Comparison of ENCODE assay signal across 26 cellular contexts in the genomic region with DNA sequence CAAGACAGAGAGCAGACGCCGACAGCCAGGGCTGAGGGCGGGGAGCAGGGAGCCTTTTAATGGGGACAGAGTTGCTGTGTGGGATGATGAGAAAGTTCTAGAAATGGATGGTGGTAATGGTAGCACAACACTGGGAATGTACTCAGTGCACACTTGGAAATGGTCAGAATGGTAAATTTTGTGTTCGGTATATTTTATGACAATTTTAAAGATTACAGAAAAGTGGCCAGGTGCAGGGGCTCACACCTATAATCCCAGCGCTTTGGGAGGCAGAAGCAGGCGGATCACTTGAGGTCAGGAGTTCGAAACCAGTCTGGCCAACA.
DNase-seq lines count a peak whose midpoint lies in the region; FAIRE-seq and TF ChIP-seq lines count a peak whose summit lies in the region.
"Had no signal": no experiment of that assay in that cellular context is flagged by ENCODE, and none has a peak within 500 bp of the region (broad histone marks: within the 10 kb centered on the region; RNA-seq: fewer than 3 reads in every experiment).

No MANE protein-coding gene starts in this region.

- TF ChIP-seq CTCF in PC-9 (conservative IDR thresholded peaks at IDR 0.05), result no peak
- no peak for TF ChIP-seq CTCF in GM13977 (IDR thresholded peaks at IDR 0.05; ENCODE audit: extremely low read depth, insufficient read depth, missing control alignments)

- no peak overlapping the region for H2AFZ ChIP-seq in PC-9
- H2AFZ ChIP-seq in neuronal stem cell (ENCODE audit: low read length), result no peak overlapping the region

- no peak overlapping the region for H2BK120ac ChIP-seq in neuronal stem cell (ENCODE audit: low read depth, low read length)

- H3K14ac ChIP-seq in neuronal stem cell (ENCODE audit: low read length), result peak overlapping the region; percentile 65

- H3K4ac ChIP-seq in neuronal stem cell (ENCODE audit: low read length), result no peak overlapping the region

- no CpG with 5 or more reads among the region's 7 CpGs for WGBS in neuronal stem cell (ENCODE audit: extremely low coverage in 2 of 2, insufficient read length in 2 of 2, insufficient replicate concordance in 1 of 2), 2 donors

- H3K79me2 ChIP-seq in PC-9 (ENCODE audit: low read depth), result no peaks in the 10 kb centered on the region

- H3K9me3 ChIP-seq in BLaER1 (peaks cover 6% of the 10 kb centered on the region), PC-9 (ENCODE audit: insufficient read depth, low read depth) (no peaks in the 10 kb centered on the region), neuronal stem cell (replicated peaks in 1 of 2; ENCODE audit: control insufficient read depth in 2 of 2, insufficient read depth in 1 of 2, low read depth in 1 of 2, low read length in 2 of 2) (peaks cover 8 to 10% of the 10 kb centered on the region in 2 donors)
- H3K9me3 ChIP-seq: A549, stomach, tibial nerve had no signal

- peak overlapping the region; percentile 86 for H3K23ac ChIP-seq in neuronal stem cell (ENCODE audit: low read depth, low read length, poor library complexity)

- peaks cover 63% of the 10 kb centered on the region for H3K4me1 ChIP-seq in BLaER1
- peaks cover 59% of the 10 kb centered on the region for H3K4me1 ChIP-seq in PC-9 (replicated peaks; ENCODE audit: insufficient read depth)
- peaks cover 7 to 33% of the 10 kb centered on the region in 2 donors for H3K4me1 ChIP-seq in neuronal stem cell (ENCODE audit: control insufficient read depth in 2 of 2, insufficient read depth in 1 of 2, low read depth in 1 of 2, low read length in 2 of 2)

- H3K9me2 ChIP-seq in PC-9 (ENCODE audit: insufficient read depth), result no peaks in the 10 kb centered on the region

- H2BK15ac ChIP-seq in neuronal stem cell (ENCODE audit: low read length), result no peak overlapping the region

- no TSS peak for BruUV-seq in PC-9 (replicated peaks; lab: Mats Ljungman, UMichigan)

- DNase-seq in PC-9 (no peak), neuronal stem cell (ENCODE audit: low spot score) (no peak), anterior cingulate cortex (lab: John Stamatoyannopoulos, UW) (no peak), GM13977 (ENCODE audit: low spot score) (no peak), NCI-H526 treated with DMSO at 0.1 percent for 48 hours (lab: John Stamatoyannopoulos, UW) (no peak), NOMO-1 treated with DMSO at 0.1 percent for 48 hours (lab: John Stamatoyannopoulos, UW; ENCODE audit: unreplicated experiment) (no peak)
- DNase-seq: activated CD4-positive, alpha-beta T cell treated with anti-CD3 and anti-CD28 coated beads, Interleukin-2, amount 10 ng/mL, durations not matched to agents 7 days and 5 days; activated CD8-positive, alpha-beta memory T cell treated with anti-CD3 and anti-CD28 coated beads, Interleukin-2, amount 50 U/mL, for 4 hours; activated naive CD4-positive, alpha-beta T cell treated with anti-CD3 and anti-CD28 coated beads, Interleukin-2, amount 10 ng/mL, durations not matched to agents 7 days and 5 days; amygdala; effector memory CD8-positive, alpha-beta T cell; NCI-H1105 treated with DMSO at 0.1 percent for 48 hours; NCI-H2029; NCI-H526; nucleus accumbens; stimulated activated CD8-positive, alpha-beta memory T cell treated with anti-CD3 and anti-CD28 coated beads, Interleukin-4, amount 100 ng/mL, for 48 hours; stomach; SW 1271 had no signal

- intact Hi-C loops in PC-9 (cut with micrococcal nuclease; ENCODE audit: unreplicated experiment), result loop anchor here (10.0 kb wide), 1 partner anchor 389 kb away; no protein-coding TSS in a partner anchor

- peak overlapping the region; percentile 63 for H2BK5ac ChIP-seq in neuronal stem cell (ENCODE audit: low read length)

- no peak overlapping the region for H2AK5ac ChIP-seq in neuronal stem cell (ENCODE audit: low read depth, low read length)

- no peaks in the 10 kb centered on the region for H3K79me1 ChIP-seq in neuronal stem cell (ENCODE audit: low read depth, low read length)

- H3K4me2 ChIP-seq in BLaER1 (peak overlapping the region; percentile 44; the same call in 1 of the 2 replicates), PC-9 (peak overlapping the region; percentile 74), neuronal stem cell (ENCODE audit: insufficient read depth, low read length, poor library complexity, severe bottlenecking) (no peak overlapping the region)
- H3K4me2 ChIP-seq: A549 had no signal

- no peak overlapping the region for H3K18ac ChIP-seq in neuronal stem cell (ENCODE audit: low read length)

- CTCF ChIA-PET in PC-9 (lab: Charles Lee), result interaction anchor here (0.9 kb wide), 1 partner anchor 34 kb away, joined by 7 read pairs; no protein-coding TSS in a partner anchor

- H4K20me1 ChIP-seq in BLaER1 (no peaks in the 10 kb centered on the region), PC-9 (ENCODE audit: insufficient read depth) (no peaks in the 10 kb centered on the region)

- H3K27me3 ChIP-seq in BLaER1 (no peaks in the 10 kb centered on the region), PC-9 (ENCODE audit: insufficient read depth, low read depth) (no peaks in the 10 kb centered on the region), neuronal stem cell (ENCODE audit: control insufficient read depth in 3 of 3, insufficient read depth in 3 of 3, low read depth in 1 of 3, low read length in 3 of 3) (no peaks in the 10 kb centered on the region)
- H3K27me3 ChIP-seq: heart left ventricle, stomach, tibial nerve had no signal

- H3F3A ChIP-seq in PC-9 (ENCODE audit: insufficient read depth, low read depth), result peaks cover 46% of the 10 kb centered on the region

- no peak overlapping the region for H4K91ac ChIP-seq in neuronal stem cell (ENCODE audit: low read depth, low read length, poor library complexity)

- H3K9ac ChIP-seq in BLaER1 (no peak overlapping the region), neuronal stem cell (ENCODE audit: low read depth, low read length, poor library complexity) (no peak overlapping the region)

- no peak overlapping the region for H4K8ac ChIP-seq in neuronal stem cell (ENCODE audit: low read depth, low read length)

- in situ Hi-C loops in GM13977 (cut with MboI; ENCODE audit: low pct_unique_long_range_greater_than_20kb, low sequenced_read_pairs, unreplicated experiment), result no loop called here

- peak; percentile 37 for FAIRE-seq in endometrium (lab: Jason Lieb, UNC)
- FAIRE-seq: A549, H54 had no signal

- H3K27ac ChIP-seq in BLaER1 (no peak overlapping the region), PC-9 (peak overlapping the region; percentile 92), neuronal stem cell (replicated peaks; ENCODE audit: low read length) (no peak overlapping the region)
- H3K27ac ChIP-seq: A549, coronary artery had no signal

- H3K36me3 ChIP-seq in BLaER1, result no peaks in the 10 kb centered on the region
- H3K36me3 ChIP-seq in PC-9 (ENCODE audit: low read depth), result no peaks in the 10 kb centered on the region
- H3K36me3 ChIP-seq in neuronal stem cell (replicated peaks in 1 of 2; ENCODE audit: control insufficient read depth in 2 of 2, insufficient read depth in 2 of 2, low read length in 2 of 2), result no peaks in the 10 kb centered on the region
- H3K36me3 ChIP-seq: heart left ventricle, stomach, tibial nerve had no signal

- POLR2A ChIA-PET in PC-9 (lab: Charles Lee; ENCODE audit: unreplicated experiment), result interaction anchor here (0.7 kb wide), 1 partner anchor 67 kb away, joined by 4 read pairs; no protein-coding TSS in a partner anchor

- H2BK12ac ChIP-seq in neuronal stem cell (ENCODE audit: low read length), result no peak overlapping the region

- H3K4me3 ChIP-seq in BLaER1, result no peak overlapping the region
- no peak overlapping the region for H3K4me3 ChIP-seq in PC-9
- no peak overlapping the region for H3K4me3 ChIP-seq in neuronal stem cell (ENCODE audit: low read length in 2 of 2)
- H3K4me3 ChIP-seq: A549, coronary artery, heart left ventricle, skin epidermis, stomach, tibial nerve had no signal
